In genomic region chr20:17675519-17676377, GRCh38 we compare ENCODE assay signal across 1 cellular context.
TF ChIP-seq lines count a peak whose summit lies in the region.

No MANE protein-coding gene starts in this region.

TF ChIP-seq in H1, 55 proteins besides CTCF, POLR2A, EP300 and RAD21:
- TF ChIP-seq SAP30 (IDR thresholded peaks at IDR 0.05; ENCODE audit: insufficient read depth, insufficient replicate concordance, low read length) (no peak), TAF7 (optimal IDR thresholded peaks at IDR 0.05; ENCODE audit: borderline replicate concordance, low read depth, low read length) (no peak), SUZ12 (IDR thresholded peaks at IDR 0.05; ENCODE audit: low read length) (no peak), HDAC6 (IDR thresholded peaks at IDR 0.05; ENCODE audit: low read depth, low read length) (no peak), JUND (IDR thresholded peaks at IDR 0.05; ENCODE audit: low read length) (no peak), CHD2 (IDR thresholded peaks at IDR 0.05; ENCODE audit: low read length) (no peak), PHF8 (conservative IDR thresholded peaks at IDR 0.05; ENCODE audit: low read depth, low read length) (no peak), JUN (IDR thresholded peaks at IDR 0.05; ENCODE audit: low read depth, low read length) (no peak), HDAC2 (IDR thresholded peaks at IDR 0.05; ENCODE audit: borderline replicate concordance in 1 of 2, low read depth in 2 of 2, low read length in 2 of 2) (no peak)
TF ChIP-seq in H1: peak in this region for 0.
